9 cellular contexts compared by ENCODE assay signal in the genomic region with DNA sequence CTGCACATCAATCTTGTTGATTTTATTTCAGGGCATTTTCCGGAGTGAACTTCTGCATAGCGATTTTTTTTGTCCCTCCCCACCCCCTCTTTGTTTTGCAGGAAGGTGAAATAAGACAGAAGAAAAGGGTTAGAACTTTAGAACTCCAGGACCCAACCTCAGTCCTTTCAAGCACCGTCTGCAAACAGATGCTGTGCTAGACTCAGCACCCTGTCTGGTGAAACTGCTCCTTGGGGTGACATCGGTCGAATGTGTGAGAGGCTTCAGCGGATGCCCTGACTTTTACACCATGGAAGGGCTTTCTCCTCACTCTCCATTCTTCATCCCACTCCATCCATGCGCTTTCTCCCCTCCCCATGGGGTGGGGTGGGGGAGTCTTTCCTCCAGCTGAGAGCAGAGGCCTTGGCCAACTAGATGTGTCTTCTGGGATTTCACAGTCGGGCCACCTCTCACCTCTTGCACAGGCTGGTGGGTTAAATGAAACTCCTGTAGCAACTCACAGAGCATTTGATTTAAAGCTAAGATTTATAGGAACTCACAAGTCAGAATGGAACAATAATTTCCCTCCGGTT. TPM values are rescaled to one million over a fixed set of nuclear protein-coding genes. Genes with fewer than 3 reads are reported as not detected.
DNase-seq lines count a peak whose midpoint lies in the region; ATAC-seq and TF ChIP-seq lines count a peak whose summit lies in the region.
"Had no signal": no experiment of that assay in that cellular context is flagged by ENCODE, and none has a peak within 500 bp of the region (broad histone marks: within the 10 kb centered on the region; RNA-seq: fewer than 3 reads in every experiment).

No MANE protein-coding gene starts in this region.

- H3K36me3 Mint-ChIP-seq in activated CD8-positive, alpha-beta T cell treated with anti-CD3 and anti-CD28 coated beads for 36 hours (ENCODE audit: low read depth) = peaks cover 7% of the 10 kb centered on the region

- no peak for TF ChIP-seq CTCF in activated CD8-positive, alpha-beta T cell treated with anti-CD3 and anti-CD28 coated beads for 36 hours (IDR thresholded peaks at IDR 0.05)
- TF ChIP-seq CTCF in esophagus squamous epithelium (IDR thresholded peaks at IDR 0.05) (no peak), spleen (IDR thresholded peaks at IDR 0.05 in 8 of 11, conservative IDR thresholded peaks at IDR 0.05 in 3 of 11) (no peak), GM10266 (IDR thresholded peaks at IDR 0.05; ENCODE audit: control insufficient read depth, insufficient read depth, low read depth, missing control alignments) (no peak)

- H3K4me1 ChIP-seq in esophagus squamous epithelium = peaks cover 2 to 22% (median 6%) of the 10 kb centered on the region in 3 donors
- H3K4me1 ChIP-seq in spleen = peaks cover 8 to 36% (median 25%) of the 10 kb centered on the region in 6 donors

- peak; percentile 5 for ATAC-seq in HG03521 (IDR thresholded peaks at IDR 0.05; ENCODE audit: unreplicated experiment)
- ATAC-seq in activated CD8-positive, alpha-beta T cell treated with anti-CD3 and anti-CD28 coated beads for 36 hours = peak; percentile 43

- intact Hi-C loops in activated CD8-positive, alpha-beta T cell treated with anti-CD3 and anti-CD28 coated beads for 36 hours (cut with micrococcal nuclease) = no loop called here
- intact Hi-C loops in esophagus squamous epithelium (cut with DNase I) (no loop called here), spleen (cut with DNase I; ENCODE audit: low total_unique reads) (no loop called here)

- H3K27ac ChIP-seq in esophagus squamous epithelium (peak overlapping the region; percentile 2 to 58 (median 25)), spleen (peak overlapping the region; percentile 72 to 92 (median 84))

- no peaks in the 10 kb centered on the region for H3K9me3 ChIP-seq in esophagus squamous epithelium
- H3K9me3 ChIP-seq in spleen = no peaks in the 10 kb centered on the region

- peak overlapping the region; percentile 82 for H3K4me3 Mint-ChIP-seq in activated CD8-positive, alpha-beta T cell treated with anti-CD3 and anti-CD28 coated beads for 36 hours

- peaks cover 8% of the 10 kb centered on the region for H3K9me3 Mint-ChIP-seq in activated CD8-positive, alpha-beta T cell treated with anti-CD3 and anti-CD28 coated beads for 36 hours

- H3K4me3 ChIP-seq in esophagus squamous epithelium = peak overlapping the region; percentile 31 to 68 (median 44)
- H3K4me3 ChIP-seq in spleen = peak overlapping the region in 7 of 8 donors; percentile 41 to 66 (median 48)

- H3K27me3 ChIP-seq in esophagus squamous epithelium = peaks cover 0 to 9% (median 0%) of the 10 kb centered on the region in 4 donors
- H3K27me3 ChIP-seq in spleen (replicated peaks in 1 of 7) = peaks cover 0 to 8% (median 0%) of the 10 kb centered on the region in 7 donors

- CTCF ChIA-PET in activated CD8-positive, alpha-beta T cell treated with anti-CD3 and anti-CD28 coated beads for 36 hours (lab: Charles Lee) = interaction anchor here (0.9 to 2.2 kb wide), 5 partner anchors 9 to 100 kb away, joined by 3 to 7 read pairs (median 3); no protein-coding TSS in a partner anchor

- peak; percentile 46 for DNase-seq in activated CD8-positive, alpha-beta T cell treated with anti-CD3 and anti-CD28 coated beads for 36 hours
- DNase-seq in esophagus squamous epithelium (lab: John Stamatoyannopoulos, UW) = no peak
- DNase-seq in spleen = no peak
- no peak for DNase-seq in GM10266 (ENCODE audit: extremely low spot score)
- no peak for DNase-seq in GM19238 (ENCODE audit: insufficient read length, low spot score)
- DNase-seq in SIG-M5 (lab: John Stamatoyannopoulos, UW) = no peak
- no peak for DNase-seq in NCI-H82 (lab: John Stamatoyannopoulos, UW)

- no peak for TF ChIP-seq POLR2A in esophagus squamous epithelium (IDR thresholded peaks at IDR 0.05)
- TF ChIP-seq POLR2A in spleen (IDR thresholded peaks at IDR 0.05) = no peak

- H3K27me3 Mint-ChIP-seq in activated CD8-positive, alpha-beta T cell treated with anti-CD3 and anti-CD28 coated beads for 36 hours = no peaks in the 10 kb centered on the region

- H3K36me3 ChIP-seq in esophagus squamous epithelium (no peaks in the 10 kb centered on the region), spleen (no peaks in the 10 kb centered on the region)

- 66 to 81% methylated on average over 7 to 8 of the region's 9 CpGs for WGBS in esophagus squamous epithelium, 2 donors
- 19 to 50% (median 29%) methylated on average over 7 to 9 of the region's 9 CpGs for WGBS in spleen, 5 donors

- H3K27ac Mint-ChIP-seq in activated CD8-positive, alpha-beta T cell treated with anti-CD3 and anti-CD28 coated beads for 36 hours = peak overlapping the region; percentile 93

- POLR2A ChIA-PET in activated CD8-positive, alpha-beta T cell treated with anti-CD3 and anti-CD28 coated beads for 36 hours (lab: Charles Lee) = interaction anchor here (0.6 to 1.7 kb wide), 8 partner anchors 12 to 97 kb away, joined by 3 to 5 read pairs (median 4); partner anchors contain the start of gene SH3RF3

- peaks cover 59% of the 10 kb centered on the region for H3K4me1 Mint-ChIP-seq in activated CD8-positive, alpha-beta T cell treated with anti-CD3 and anti-CD28 coated beads for 36 hours (ENCODE audit: low read depth)

RNA-seq across cellular contexts. Expression of gene EDAR, which starts 43.3 kb away (rescaled TPM):
- total RNA-seq in activated CD8-positive, alpha-beta T cell treated with anti-CD3 and anti-CD28 coated beads for 36 hours = under 1 TPM; 0.09 to 0.11 TPM
- 1 to 10 TPM; 3.9 to 5.3 (median 4.4) TPM for total RNA-seq in esophagus squamous epithelium
- under 1 TPM in 5 of 7 donors, not detected in 2; 0.14 to 0.67 (median 0.15) TPM for total RNA-seq in spleen
- under 1 TPM; 0.02 to 0.18 (median 0.06) TPM for polyA plus RNA-seq in spleen
- total RNA-seq: SK-MEL-5 had no signal
